25 cellular contexts compared by ENCODE assay signal in the genomic region with DNA sequence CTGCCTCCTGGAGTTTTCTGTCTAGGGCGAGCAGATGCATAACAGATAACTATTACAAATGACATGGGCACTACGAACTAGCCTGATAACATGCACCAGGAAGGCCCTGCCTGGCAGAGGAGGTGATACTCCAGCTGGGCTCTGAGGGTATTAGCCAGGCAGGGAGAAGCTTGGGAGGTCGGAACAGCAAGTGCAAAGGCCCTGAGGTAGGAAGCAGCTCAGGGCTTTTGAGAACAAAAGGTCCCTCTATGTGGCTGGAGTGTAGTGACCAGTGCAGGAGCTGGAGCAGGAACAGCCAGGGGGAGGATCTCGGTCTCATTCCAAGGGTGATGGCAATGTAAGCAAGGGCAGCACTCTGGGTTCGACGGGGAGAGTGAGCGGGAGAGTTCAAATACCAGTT.
"Had no signal": no experiment of that assay in that cellular context is flagged by ENCODE, and none has a peak within 500 bp of the region (broad histone marks: within the 10 kb centered on the region; RNA-seq: fewer than 3 reads in every experiment).

No MANE protein-coding gene starts in this region.

- H3K27me3 Mint-ChIP-seq: naive thymus-derived CD8-positive, alpha-beta T cell; stimulated activated naive CD8-positive, alpha-beta T cell treated with anti-CD3 and anti-CD28 coated beads, Interleukin-15, amount 100 ng/mL, for 72 hours had no signal

- H3K27ac ChIP-seq: left lung, lower lobe of right lung, ovary, right atrium auricular region, right lobe of liver, tibial nerve, uterus had no signal

- H3K9me3 Mint-ChIP-seq: immature natural killer cell; naive thymus-derived CD8-positive, alpha-beta T cell; nephron; stimulated activated memory B cell treated with anti-CD40 and anti-IgM and Interleukin-4, amounts not matched to agents 10 μg/mL and 1 μg/mL and 100 μg/mL, for 72 hours; stimulated activated naive CD8-positive, alpha-beta T cell treated with anti-CD3 and anti-CD28 coated beads, Interleukin-15, amount 100 ng/mL, for 72 hours; type B pancreatic cell had no signal

- ATAC-seq: left colon; left lung; lower lobe of right lung; naive thymus-derived CD8-positive, alpha-beta T cell; right lobe of liver; stimulated activated memory B cell treated with anti-CD40 and anti-IgM and Interleukin-4, amounts not matched to agents 10 μg/mL and 1 μg/mL and 100 μg/mL, for 72 hours; stimulated activated naive CD8-positive, alpha-beta T cell treated with anti-CD3 and anti-CD28 coated beads, Interleukin-15, amount 100 ng/mL, for 72 hours had no signal

- H3K4me1 Mint-ChIP-seq: immature natural killer cell had no signal

- H3K36me3 ChIP-seq: left lung, lower lobe of right lung, ovary, right atrium auricular region, right lobe of liver, tibial nerve, uterus had no signal

- H3K4me2 ChIP-seq: smooth muscle cell had no signal

- H3K9me3 ChIP-seq: left lung, lower lobe of right lung, ovary, right atrium auricular region, right lobe of liver, tibial nerve, uterus had no signal

- H3K27ac Mint-ChIP-seq: immature natural killer cell; nephron; progenitor cell of endocrine pancreas; stimulated activated memory B cell treated with anti-CD40 and anti-IgM and Interleukin-4, amounts not matched to agents 10 μg/mL and 1 μg/mL and 100 μg/mL, for 72 hours; stimulated activated naive CD8-positive, alpha-beta T cell treated with anti-CD3 and anti-CD28 coated beads, Interleukin-15, amount 100 ng/mL, for 72 hours; type B pancreatic cell had no signal

- H3K4me3 ChIP-seq: left lung, lower lobe of right lung, ovary, right atrium auricular region, right lobe of liver, smooth muscle cell, tibial nerve, uterus had no signal

- DNase-seq: immature natural killer cell; kidney; left colon; left lung; lower lobe of right lung; mammary epithelial cell; mesenchymal stem cell; naive thymus-derived CD8-positive, alpha-beta T cell; ovary; right lobe of liver; stimulated activated CD4-positive, alpha-beta T cell treated with anti-CD3 and anti-CD28 coated beads, Interleukin-1b, Interleukin-23, amount 100 ng/mL, for 48 hours; stimulated activated CD4-positive, alpha-beta T cell treated with anti-CD3 and anti-CD28 coated beads, Interleukin-2, amount 100 ng/mL, for 48 hours; stimulated activated CD4-positive, alpha-beta T cell treated with anti-CD3 and anti-CD28 coated beads, Interleukin-4, amount 100 ng/mL, for 4 hours; stimulated activated CD8-positive, alpha-beta memory T cell treated with anti-CD3 and anti-CD28 coated beads, Interleukin-4, amount 100 ng/mL, for 48 hours; stimulated activated naive CD4-positive, alpha-beta T cell treated with Interleukin-2 at 50 U/mL for 16 hours; stimulated activated naive CD8-positive, alpha-beta T cell treated with anti-CD3 and anti-CD28 coated beads, Interleukin-15, amount 100 ng/mL, for 72 hours; substantia nigra; uterus had no signal

- H3K27me3 ChIP-seq: ovary, right atrium auricular region, right lobe of liver, tibial nerve, uterus had no signal

- H3K4me1 ChIP-seq: left lung, lower lobe of right lung, right atrium auricular region, right lobe of liver, uterus had no signal

- H3K36me3 Mint-ChIP-seq: immature natural killer cell; naive thymus-derived CD8-positive, alpha-beta T cell; stimulated activated memory B cell treated with anti-CD40 and anti-IgM and Interleukin-4, amounts not matched to agents 10 μg/mL and 1 μg/mL and 100 μg/mL, for 72 hours; type B pancreatic cell had no signal

- H3K4me3 Mint-ChIP-seq: immature natural killer cell; naive thymus-derived CD8-positive, alpha-beta T cell; nephron; stimulated activated memory B cell treated with anti-CD40 and anti-IgM and Interleukin-4, amounts not matched to agents 10 μg/mL and 1 μg/mL and 100 μg/mL, for 72 hours; stimulated activated naive CD8-positive, alpha-beta T cell treated with anti-CD3 and anti-CD28 coated beads, Interleukin-15, amount 100 ng/mL, for 72 hours; type B pancreatic cell had no signal
